1 cellular context compared by ENCODE assay signal in genomic region chr19:45591004-45591637, GRCh38.
TF ChIP-seq lines count a peak whose summit lies in the region.

No MANE protein-coding gene starts in this region.

TF ChIP-seq in GM23338, 12 proteins besides CTCF, POLR2A, EP300 and RAD21 (continued from another document):
- TF ChIP-seq ETS1 (IDR thresholded peaks at IDR 0.05) (no peak), NANOG (IDR thresholded peaks at IDR 0.05; ENCODE audit: borderline replicate concordance) (no peak), POLR2AphosphoS5 (IDR thresholded peaks at IDR 0.05; ENCODE audit: low read depth) (no peak), EZH2phosphoT487 (IDR thresholded peaks at IDR 0.05; ENCODE audit: unreplicated experiment) (no peak)
TF ChIP-seq in GM23338: peak in this region for 0.
